15 cellular contexts compared by ENCODE assay signal in the genomic region with DNA sequence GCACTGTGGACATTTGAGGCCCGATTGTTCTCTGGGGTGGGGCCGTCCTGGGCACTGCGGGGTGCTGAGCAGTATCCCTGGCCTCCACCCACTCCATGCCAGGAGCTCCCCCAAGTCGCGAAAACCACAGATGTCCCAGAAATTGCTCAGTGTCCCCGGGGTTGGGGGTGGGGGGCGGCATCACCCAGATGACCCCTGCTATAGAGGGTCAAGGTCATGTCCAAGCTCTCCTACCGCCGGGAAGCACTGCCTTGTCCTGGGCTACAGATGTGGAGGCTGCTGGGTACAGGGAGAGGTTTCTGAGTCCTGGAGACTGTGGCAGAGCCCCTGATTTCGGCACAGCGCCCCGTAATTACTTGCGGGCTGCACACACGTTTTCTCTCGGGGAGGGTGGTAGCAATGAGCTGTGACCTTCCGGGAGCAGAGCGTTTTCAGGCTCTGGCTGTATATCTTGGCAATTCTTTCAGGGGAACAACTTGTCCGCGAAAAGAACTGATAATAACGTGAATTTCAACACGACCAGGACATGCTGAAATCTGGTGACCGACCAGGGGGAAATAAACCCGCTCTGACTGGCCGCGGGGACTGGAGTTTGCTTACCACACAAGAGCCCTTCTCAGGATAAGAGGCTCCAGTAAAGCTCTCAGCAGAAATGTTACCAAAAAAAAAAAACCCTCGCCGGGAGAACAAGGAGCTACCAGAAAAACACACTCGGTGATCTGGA.
DNase-seq lines count a peak whose midpoint lies in the region; ATAC-seq and TF ChIP-seq lines count a peak whose summit lies in the region.
"Had no signal": no experiment of that assay in that cellular context is flagged by ENCODE, and none has a peak within 500 bp of the region (broad histone marks: within the 10 kb centered on the region; RNA-seq: fewer than 3 reads in every experiment).

No MANE protein-coding gene starts in this region.

- H3K36me3 ChIP-seq in DOHH2 (ENCODE audit: control insufficient read depth, low read length) (peaks cover 39% of the 10 kb centered on the region), SU-DHL-6 (ENCODE audit: low read length) (no peaks in the 10 kb centered on the region), cardiac muscle cell (no peaks in the 10 kb centered on the region), parathyroid adenoma (ENCODE audit: control insufficient read depth, insufficient read depth, low read length) (no peaks in the 10 kb centered on the region)
- H3K36me3 ChIP-seq: neural progenitor cell had no signal

- no peak overlapping the region for H2AFZ ChIP-seq in SU-DHL-6 (ENCODE audit: low read depth, low read length, severe bottlenecking)
- H2AFZ ChIP-seq in parathyroid adenoma, result peak overlapping the region; percentile 4
- H2AFZ ChIP-seq: neural progenitor cell had no signal

- peak; percentile 52 to 88 for DNase-seq in cardiac muscle cell (ENCODE audit: low read depth in 1 of 2, low spot score in 1 of 2)
- DNase-seq in T1000 (lab: John Stamatoyannopoulos, UW), result no peak
- no peak for DNase-seq in NCI-H2081 treated with DMSO at 0.1 percent for 48 hours (lab: John Stamatoyannopoulos, UW)
- no peak for DNase-seq in HUDEP-2 (lab: John Stamatoyannopoulos, UW; ENCODE audit: unreplicated experiment in 76 of 76)
- DNase-seq: activated CD8-positive, alpha-beta memory T cell treated with anti-CD3 and anti-CD28 coated beads for 24 hours; activated naive CD8-positive, alpha-beta T cell treated with anti-CD3 and anti-CD28 coated beads, Interleukin-2, amount 10 ng/mL, durations not matched to agents 7 days and 5 days; HCEC 1CT; NCI-H748 treated with DMSO at 0.1 percent for 48 hours; stimulated activated CD4-positive, alpha-beta T cell treated with anti-CD3 and anti-CD28 coated beads, Interleukin-2, amount 100 ng/mL, for 48 hours had no signal

- H3K79me2 ChIP-seq in DOHH2 (ENCODE audit: control insufficient read depth, low read length), result peaks cover 97% of the 10 kb centered on the region
- no peaks in the 10 kb centered on the region for H3K79me2 ChIP-seq in SU-DHL-6 (ENCODE audit: insufficient read depth, low read length)
- H3K79me2 ChIP-seq in parathyroid adenoma, result peaks cover 13% of the 10 kb centered on the region

- H3K4me2 ChIP-seq in DOHH2 (ENCODE audit: low read length), result peak overlapping the region; percentile 83
- H3K4me2 ChIP-seq in SU-DHL-6 (ENCODE audit: low read depth, low read length, poor library complexity, severe bottlenecking), result peak overlapping the region; percentile 49
- peak overlapping the region; percentile 9 for H3K4me2 ChIP-seq in parathyroid adenoma (ENCODE audit: low read length)
- H3K4me2 ChIP-seq: neural progenitor cell had no signal

- TF ChIP-seq CTCF in DOHH2 (IDR thresholded peaks at IDR 0.05; ENCODE audit: low read depth, low read length, poor library complexity, severe bottlenecking) (no peak), SU-DHL-6 (IDR thresholded peaks at IDR 0.05; ENCODE audit: insufficient read depth, low read length, poor library complexity, severe bottlenecking) (no peak), cardiac muscle cell (IDR thresholded peaks at IDR 0.05; ENCODE audit: low read depth, low read length) (no peak), parathyroid adenoma (IDR thresholded peaks at IDR 0.05) (no peak)

- ATAC-seq in HG02759 (IDR thresholded peaks at IDR 0.05; ENCODE audit: unreplicated experiment), result no peak

- peak overlapping the region; percentile 92 for H3K27ac ChIP-seq in DOHH2 (ENCODE audit: low read depth, low read length)
- H3K27ac ChIP-seq in SU-DHL-6 (ENCODE audit: low read depth, low read length), result no peak overlapping the region; the same call in 1 of the 2 replicates
- peak overlapping the region; percentile 83 for H3K27ac ChIP-seq in cardiac muscle cell
- peak overlapping the region; percentile 66 for H3K27ac ChIP-seq in parathyroid adenoma
- H3K27ac ChIP-seq: C4-2B, neural progenitor cell had no signal

- peaks cover 13% of the 10 kb centered on the region; the same call in 1 of the 2 replicates for H3K9me3 ChIP-seq in DOHH2 (ENCODE audit: control insufficient read depth, insufficient read depth, low read length)
- peaks cover 15% of the 10 kb centered on the region; the same call in 1 of the 2 replicates for H3K9me3 ChIP-seq in SU-DHL-6 (ENCODE audit: insufficient read depth, low read length)
- no peaks in the 10 kb centered on the region for H3K9me3 ChIP-seq in cardiac muscle cell (ENCODE audit: low read depth)
- H3K9me3 ChIP-seq in parathyroid adenoma (ENCODE audit: control insufficient read depth, low read length), result no peaks in the 10 kb centered on the region

- no peaks in the 10 kb centered on the region for H3K27me3 ChIP-seq in DOHH2 (ENCODE audit: control insufficient read depth, low read length)
- H3K27me3 ChIP-seq in SU-DHL-6 (ENCODE audit: low read length), result no peaks in the 10 kb centered on the region
- no peaks in the 10 kb centered on the region for H3K27me3 ChIP-seq in cardiac muscle cell
- H3K27me3 ChIP-seq in parathyroid adenoma (ENCODE audit: control insufficient read depth, insufficient read depth, low read length), result no peaks in the 10 kb centered on the region

- H4K20me1 ChIP-seq in DOHH2 (ENCODE audit: control insufficient read depth, insufficient read depth, low read depth, low read length) (peaks cover 14% of the 10 kb centered on the region; the same call in 1 of the 2 replicates), SU-DHL-6 (ENCODE audit: low read depth, low read length) (no peaks in the 10 kb centered on the region)

- peaks cover 99% of the 10 kb centered on the region for H3K4me1 ChIP-seq in DOHH2 (ENCODE audit: control insufficient read depth, low read length)
- peaks cover 13% of the 10 kb centered on the region for H3K4me1 ChIP-seq in cardiac muscle cell (ENCODE audit: low read depth)
- peaks cover 24% of the 10 kb centered on the region for H3K4me1 ChIP-seq in parathyroid adenoma
- H3K4me1 ChIP-seq: neural progenitor cell had no signal

- H3K9me2 ChIP-seq in DOHH2 (replicated peaks; ENCODE audit: control insufficient read depth, low read length), result no peaks in the 10 kb centered on the region
- no peaks in the 10 kb centered on the region for H3K9me2 ChIP-seq in SU-DHL-6 (replicated peaks; ENCODE audit: insufficient read depth, low read length)

- H3K9ac ChIP-seq in SU-DHL-6 (ENCODE audit: low read length) (peak overlapping the region; percentile 21; the same call in 1 of the 2 replicates), parathyroid adenoma (no peak overlapping the region)
- H3K9ac ChIP-seq: neural progenitor cell had no signal

- peak overlapping the region; percentile 65 for H3K4me3 ChIP-seq in DOHH2 (ENCODE audit: low read length)
- peak overlapping the region; percentile 3 for H3K4me3 ChIP-seq in SU-DHL-6 (ENCODE audit: insufficient read depth, low read length, poor library complexity, severe bottlenecking)
- no peak overlapping the region for H3K4me3 ChIP-seq in cardiac muscle cell
- peak overlapping the region; percentile 0 for H3K4me3 ChIP-seq in parathyroid adenoma (ENCODE audit: low read depth, low read length)
- H3K4me3 ChIP-seq: neural progenitor cell had no signal

- H3F3A ChIP-seq in DOHH2 (ENCODE audit: control insufficient read depth, insufficient read depth) (peaks cover 36% of the 10 kb centered on the region), SU-DHL-6 (ENCODE audit: insufficient read depth) (peaks cover 20% of the 10 kb centered on the region; the same call in 1 of the 2 replicates)

Comparison
In these comparisons a context has a peak if more than half of its experiments do, and no peak if none do; other contexts are left out.
1. H3K4me2 ChIP-seq: peak in every context shown above with its lines; median percentile 83 in DOHH2; 49 in SU-DHL-6; 9 in parathyroid adenoma.
2. DNase-seq: peak in cardiac muscle cell (2 of 2); none in T1000 (single experiment), NCI-H2081 treated with DMSO at 0.1 percent for 48 hours (single experiment) and HUDEP-2 (0 of 76).